Comparison of ENCODE assay signal across 1 cellular context in the genomic region with DNA sequence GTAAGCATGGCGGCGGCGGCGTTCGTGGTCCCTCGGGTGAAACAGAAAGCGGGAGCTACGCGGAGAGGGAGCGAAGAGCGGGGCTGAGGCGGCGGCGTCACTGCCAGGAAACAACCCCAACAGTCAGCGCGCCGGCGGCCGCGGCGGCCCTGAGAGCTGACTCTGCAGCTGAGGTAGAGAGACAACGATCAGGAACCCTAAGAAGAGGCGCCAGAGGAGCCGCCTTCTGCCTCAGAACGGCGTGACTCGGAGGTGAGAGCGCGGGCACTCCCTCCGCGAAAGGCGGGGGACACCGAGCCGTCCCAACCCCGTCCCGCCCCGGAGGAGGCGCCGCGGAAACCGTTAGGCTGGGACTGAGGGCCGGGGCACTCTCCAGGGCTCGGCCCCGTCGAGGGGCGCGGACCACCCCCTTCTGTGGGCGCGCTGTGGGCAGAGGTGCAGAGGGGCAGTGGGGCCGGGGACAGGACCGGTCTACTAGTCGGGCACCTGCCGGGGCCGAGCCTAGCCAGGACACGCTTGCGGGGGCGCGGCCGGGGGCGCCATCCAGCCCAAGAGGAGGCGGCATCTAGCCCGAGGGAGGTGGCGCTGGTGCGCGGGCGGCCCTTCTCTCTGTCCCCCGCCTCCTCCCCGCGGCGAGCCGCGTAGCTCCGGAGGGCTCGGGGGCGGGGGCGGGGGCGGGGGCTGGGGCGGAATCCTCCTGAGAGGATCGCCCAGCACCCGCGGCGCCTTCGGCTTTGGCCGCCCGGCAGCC.
A peak's percentile ranks its signal among the peaks of the same experiment; 100 is the strongest.
TF ChIP-seq lines count a peak whose summit lies in the region.

No MANE protein-coding gene starts in this region.

TF ChIP-seq in HepG2, 621 proteins besides CTCF, POLR2A, EP300 and RAD21 (continued from another document and continues in another):
- TF ChIP-seq, protein P1, sequence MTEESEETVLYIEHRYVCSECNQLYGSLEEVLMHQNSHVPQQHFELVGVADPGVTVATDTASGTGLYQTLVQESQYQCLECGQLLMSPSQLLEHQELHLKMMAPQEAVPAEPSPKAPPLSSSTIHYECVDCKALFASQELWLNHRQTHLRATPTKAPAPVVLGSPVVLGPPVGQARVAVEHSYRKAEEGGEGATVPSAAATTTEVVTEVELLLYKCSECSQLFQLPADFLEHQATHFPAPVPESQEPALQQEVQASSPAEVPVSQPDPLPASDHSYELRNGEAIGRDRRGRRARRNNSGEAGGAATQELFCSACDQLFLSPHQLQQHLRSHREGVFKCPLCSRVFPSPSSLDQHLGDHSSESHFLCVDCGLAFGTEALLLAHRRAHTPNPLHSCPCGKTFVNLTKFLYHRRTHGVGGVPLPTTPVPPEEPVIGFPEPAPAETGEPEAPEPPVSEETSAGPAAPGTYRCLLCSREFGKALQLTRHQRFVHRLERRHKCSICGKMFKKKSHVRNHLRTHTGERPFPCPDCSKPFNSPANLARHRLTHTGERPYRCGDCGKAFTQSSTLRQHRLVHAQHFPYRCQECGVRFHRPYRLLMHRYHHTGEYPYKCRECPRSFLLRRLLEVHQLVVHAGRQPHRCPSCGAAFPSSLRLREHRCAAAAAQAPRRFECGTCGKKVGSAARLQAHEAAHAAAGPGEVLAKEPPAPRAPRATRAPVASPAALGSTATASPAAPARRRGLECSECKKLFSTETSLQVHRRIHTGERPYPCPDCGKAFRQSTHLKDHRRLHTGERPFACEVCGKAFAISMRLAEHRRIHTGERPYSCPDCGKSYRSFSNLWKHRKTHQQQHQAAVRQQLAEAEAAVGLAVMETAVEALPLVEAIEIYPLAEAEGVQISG (CRISPR knock-in tag; IDR thresholded peaks at IDR 0.05): peak; percentile 55
- TF ChIP-seq REL (CRISPR knock-in tag; conservative IDR thresholded peaks at IDR 0.05) (no peak), JARID2 (CRISPR knock-in tag; IDR thresholded peaks at IDR 0.05; ENCODE audit: insufficient replicate concordance) (no peak), JUN (CRISPR knock-in tag; IDR thresholded peaks at IDR 0.05) (no peak), FLYWCH1 (CRISPR knock-in tag; IDR thresholded peaks at IDR 0.05) (0 out of 2 replicates have a peak, but pooled peaks have one; percentile 51), SRF (IDR thresholded peaks at IDR 0.05; ENCODE audit: low read depth, low read length) (no peak), HDAC1 (CRISPR knock-in tag; IDR thresholded peaks at IDR 0.05) (peak; percentile 58), ZNF496 (CRISPR knock-in tag; IDR thresholded peaks at IDR 0.05; ENCODE audit: insufficient replicate concordance) (no peak), ZNF251 (CRISPR knock-in tag; IDR thresholded peaks at IDR 0.05) (no peak), NR1H2 (CRISPR knock-in tag; IDR thresholded peaks at IDR 0.05; ENCODE audit: borderline replicate concordance, low read depth) (no peak), ELF1 (CRISPR knock-in tag; IDR thresholded peaks at IDR 0.05) (0 out of 2 replicates have a peak, but pooled peaks have one; percentile 35), KDM5B (CRISPR knock-in tag; IDR thresholded peaks at IDR 0.05; ENCODE audit: borderline replicate concordance) (peak; percentile 58), TCF7 (IDR thresholded peaks at IDR 0.05; ENCODE audit: low read depth) (no peak), ZFP90 (CRISPR knock-in tag; IDR thresholded peaks at IDR 0.05; ENCODE audit: borderline replicate concordance) (peak; percentile 53), GFI1 (CRISPR knock-in tag; IDR thresholded peaks at IDR 0.05; ENCODE audit: borderline replicate concordance) (peak; percentile 46; the same call in 1 of the 2 replicates), ETV5 (CRISPR knock-in tag; IDR thresholded peaks at IDR 0.05; ENCODE audit: borderline replicate concordance) (peak; percentile 17; the same call in 1 of the 2 replicates)
- TF ChIP-seq, protein P2, sequence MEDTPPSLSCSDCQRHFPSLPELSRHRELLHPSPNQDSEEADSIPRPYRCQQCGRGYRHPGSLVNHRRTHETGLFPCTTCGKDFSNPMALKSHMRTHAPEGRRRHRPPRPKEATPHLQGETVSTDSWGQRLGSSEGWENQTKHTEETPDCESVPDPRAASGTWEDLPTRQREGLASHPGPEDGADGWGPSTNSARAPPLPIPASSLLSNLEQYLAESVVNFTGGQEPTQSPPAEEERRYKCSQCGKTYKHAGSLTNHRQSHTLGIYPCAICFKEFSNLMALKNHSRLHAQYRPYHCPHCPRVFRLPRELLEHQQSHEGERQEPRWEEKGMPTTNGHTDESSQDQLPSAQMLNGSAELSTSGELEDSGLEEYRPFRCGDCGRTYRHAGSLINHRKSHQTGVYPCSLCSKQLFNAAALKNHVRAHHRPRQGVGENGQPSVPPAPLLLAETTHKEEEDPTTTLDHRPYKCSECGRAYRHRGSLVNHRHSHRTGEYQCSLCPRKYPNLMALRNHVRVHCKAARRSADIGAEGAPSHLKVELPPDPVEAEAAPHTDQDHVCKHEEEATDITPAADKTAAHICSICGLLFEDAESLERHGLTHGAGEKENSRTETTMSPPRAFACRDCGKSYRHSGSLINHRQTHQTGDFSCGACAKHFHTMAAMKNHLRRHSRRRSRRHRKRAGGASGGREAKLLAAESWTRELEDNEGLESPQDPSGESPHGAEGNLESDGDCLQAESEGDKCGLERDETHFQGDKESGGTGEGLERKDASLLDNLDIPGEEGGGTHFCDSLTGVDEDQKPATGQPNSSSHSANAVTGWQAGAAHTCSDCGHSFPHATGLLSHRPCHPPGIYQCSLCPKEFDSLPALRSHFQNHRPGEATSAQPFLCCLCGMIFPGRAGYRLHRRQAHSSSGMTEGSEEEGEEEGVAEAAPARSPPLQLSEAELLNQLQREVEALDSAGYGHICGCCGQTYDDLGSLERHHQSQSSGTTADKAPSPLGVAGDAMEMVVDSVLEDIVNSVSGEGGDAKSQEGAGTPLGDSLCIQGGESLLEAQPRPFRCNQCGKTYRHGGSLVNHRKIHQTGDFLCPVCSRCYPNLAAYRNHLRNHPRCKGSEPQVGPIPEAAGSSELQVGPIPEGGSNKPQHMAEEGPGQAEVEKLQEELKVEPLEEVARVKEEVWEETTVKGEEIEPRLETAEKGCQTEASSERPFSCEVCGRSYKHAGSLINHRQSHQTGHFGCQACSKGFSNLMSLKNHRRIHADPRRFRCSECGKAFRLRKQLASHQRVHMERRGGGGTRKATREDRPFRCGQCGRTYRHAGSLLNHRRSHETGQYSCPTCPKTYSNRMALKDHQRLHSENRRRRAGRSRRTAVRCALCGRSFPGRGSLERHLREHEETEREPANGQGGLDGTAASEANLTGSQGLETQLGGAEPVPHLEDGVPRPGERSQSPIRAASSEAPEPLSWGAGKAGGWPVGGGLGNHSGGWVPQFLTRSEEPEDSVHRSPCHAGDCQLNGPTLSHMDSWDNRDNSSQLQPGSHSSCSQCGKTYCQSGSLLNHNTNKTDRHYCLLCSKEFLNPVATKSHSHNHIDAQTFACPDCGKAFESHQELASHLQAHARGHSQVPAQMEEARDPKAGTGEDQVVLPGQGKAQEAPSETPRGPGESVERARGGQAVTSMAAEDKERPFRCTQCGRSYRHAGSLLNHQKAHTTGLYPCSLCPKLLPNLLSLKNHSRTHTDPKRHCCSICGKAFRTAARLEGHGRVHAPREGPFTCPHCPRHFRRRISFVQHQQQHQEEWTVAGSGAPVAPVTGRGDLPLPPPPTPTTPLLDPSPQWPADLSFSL (CRISPR knock-in tag; IDR thresholded peaks at IDR 0.05): no peak
- TF ChIP-seq, protein P3, sequence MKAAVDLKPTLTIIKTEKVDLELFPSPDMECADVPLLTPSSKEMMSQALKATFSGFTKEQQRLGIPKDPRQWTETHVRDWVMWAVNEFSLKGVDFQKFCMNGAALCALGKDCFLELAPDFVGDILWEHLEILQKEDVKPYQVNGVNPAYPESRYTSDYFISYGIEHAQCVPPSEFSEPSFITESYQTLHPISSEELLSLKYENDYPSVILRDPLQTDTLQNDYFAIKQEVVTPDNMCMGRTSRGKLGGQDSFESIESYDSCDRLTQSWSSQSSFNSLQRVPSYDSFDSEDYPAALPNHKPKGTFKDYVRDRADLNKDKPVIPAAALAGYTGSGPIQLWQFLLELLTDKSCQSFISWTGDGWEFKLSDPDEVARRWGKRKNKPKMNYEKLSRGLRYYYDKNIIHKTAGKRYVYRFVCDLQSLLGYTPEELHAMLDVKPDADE (CRISPR knock-in tag; IDR thresholded peaks at IDR 0.05): no peak
- TF ChIP-seq, protein P4, sequence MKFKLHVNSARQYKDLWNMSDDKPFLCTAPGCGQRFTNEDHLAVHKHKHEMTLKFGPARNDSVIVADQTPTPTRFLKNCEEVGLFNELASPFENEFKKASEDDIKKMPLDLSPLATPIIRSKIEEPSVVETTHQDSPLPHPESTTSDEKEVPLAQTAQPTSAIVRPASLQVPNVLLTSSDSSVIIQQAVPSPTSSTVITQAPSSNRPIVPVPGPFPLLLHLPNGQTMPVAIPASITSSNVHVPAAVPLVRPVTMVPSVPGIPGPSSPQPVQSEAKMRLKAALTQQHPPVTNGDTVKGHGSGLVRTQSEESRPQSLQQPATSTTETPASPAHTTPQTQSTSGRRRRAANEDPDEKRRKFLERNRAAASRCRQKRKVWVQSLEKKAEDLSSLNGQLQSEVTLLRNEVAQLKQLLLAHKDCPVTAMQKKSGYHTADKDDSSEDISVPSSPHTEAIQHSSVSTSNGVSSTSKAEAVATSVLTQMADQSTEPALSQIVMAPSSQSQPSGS (CRISPR knock-in tag; IDR thresholded peaks at IDR 0.05): no peak
- TF ChIP-seq, protein P5, sequence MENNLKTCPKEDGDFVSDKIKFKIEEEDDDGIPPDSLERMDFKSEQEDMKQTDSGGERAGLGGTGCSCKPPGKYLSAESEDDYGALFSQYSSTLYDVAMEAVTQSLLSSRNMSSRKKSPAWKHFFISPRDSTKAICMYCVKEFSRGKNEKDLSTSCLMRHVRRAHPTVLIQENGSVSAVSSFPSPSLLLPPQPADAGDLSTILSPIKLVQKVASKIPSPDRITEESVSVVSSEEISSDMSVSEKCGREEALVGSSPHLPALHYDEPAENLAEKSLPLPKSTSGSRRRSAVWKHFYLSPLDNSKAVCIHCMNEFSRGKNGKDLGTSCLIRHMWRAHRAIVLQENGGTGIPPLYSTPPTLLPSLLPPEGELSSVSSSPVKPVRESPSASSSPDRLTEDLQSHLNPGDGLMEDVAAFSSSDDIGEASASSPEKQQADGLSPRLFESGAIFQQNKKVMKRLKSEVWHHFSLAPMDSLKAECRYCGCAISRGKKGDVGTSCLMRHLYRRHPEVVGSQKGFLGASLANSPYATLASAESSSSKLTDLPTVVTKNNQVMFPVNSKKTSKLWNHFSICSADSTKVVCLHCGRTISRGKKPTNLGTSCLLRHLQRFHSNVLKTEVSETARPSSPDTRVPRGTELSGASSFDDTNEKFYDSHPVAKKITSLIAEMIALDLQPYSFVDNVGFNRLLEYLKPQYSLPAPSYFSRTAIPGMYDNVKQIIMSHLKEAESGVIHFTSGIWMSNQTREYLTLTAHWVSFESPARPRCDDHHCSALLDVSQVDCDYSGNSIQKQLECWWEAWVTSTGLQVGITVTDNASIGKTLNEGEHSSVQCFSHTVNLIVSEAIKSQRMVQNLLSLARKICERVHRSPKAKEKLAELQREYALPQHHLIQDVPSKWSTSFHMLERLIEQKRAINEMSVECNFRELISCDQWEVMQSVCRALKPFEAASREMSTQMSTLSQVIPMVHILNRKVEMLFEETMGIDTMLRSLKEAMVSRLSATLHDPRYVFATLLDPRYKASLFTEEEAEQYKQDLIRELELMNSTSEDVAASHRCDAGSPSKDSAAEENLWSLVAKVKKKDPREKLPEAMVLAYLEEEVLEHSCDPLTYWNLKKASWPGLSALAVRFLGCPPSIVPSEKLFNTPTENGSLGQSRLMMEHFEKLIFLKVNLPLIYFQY (CRISPR knock-in tag; IDR thresholded peaks at IDR 0.05; ENCODE audit: borderline replicate concordance): 0 out of 2 replicates have a peak, but pooled peaks have one; percentile 10
- TF ChIP-seq, protein P6, sequence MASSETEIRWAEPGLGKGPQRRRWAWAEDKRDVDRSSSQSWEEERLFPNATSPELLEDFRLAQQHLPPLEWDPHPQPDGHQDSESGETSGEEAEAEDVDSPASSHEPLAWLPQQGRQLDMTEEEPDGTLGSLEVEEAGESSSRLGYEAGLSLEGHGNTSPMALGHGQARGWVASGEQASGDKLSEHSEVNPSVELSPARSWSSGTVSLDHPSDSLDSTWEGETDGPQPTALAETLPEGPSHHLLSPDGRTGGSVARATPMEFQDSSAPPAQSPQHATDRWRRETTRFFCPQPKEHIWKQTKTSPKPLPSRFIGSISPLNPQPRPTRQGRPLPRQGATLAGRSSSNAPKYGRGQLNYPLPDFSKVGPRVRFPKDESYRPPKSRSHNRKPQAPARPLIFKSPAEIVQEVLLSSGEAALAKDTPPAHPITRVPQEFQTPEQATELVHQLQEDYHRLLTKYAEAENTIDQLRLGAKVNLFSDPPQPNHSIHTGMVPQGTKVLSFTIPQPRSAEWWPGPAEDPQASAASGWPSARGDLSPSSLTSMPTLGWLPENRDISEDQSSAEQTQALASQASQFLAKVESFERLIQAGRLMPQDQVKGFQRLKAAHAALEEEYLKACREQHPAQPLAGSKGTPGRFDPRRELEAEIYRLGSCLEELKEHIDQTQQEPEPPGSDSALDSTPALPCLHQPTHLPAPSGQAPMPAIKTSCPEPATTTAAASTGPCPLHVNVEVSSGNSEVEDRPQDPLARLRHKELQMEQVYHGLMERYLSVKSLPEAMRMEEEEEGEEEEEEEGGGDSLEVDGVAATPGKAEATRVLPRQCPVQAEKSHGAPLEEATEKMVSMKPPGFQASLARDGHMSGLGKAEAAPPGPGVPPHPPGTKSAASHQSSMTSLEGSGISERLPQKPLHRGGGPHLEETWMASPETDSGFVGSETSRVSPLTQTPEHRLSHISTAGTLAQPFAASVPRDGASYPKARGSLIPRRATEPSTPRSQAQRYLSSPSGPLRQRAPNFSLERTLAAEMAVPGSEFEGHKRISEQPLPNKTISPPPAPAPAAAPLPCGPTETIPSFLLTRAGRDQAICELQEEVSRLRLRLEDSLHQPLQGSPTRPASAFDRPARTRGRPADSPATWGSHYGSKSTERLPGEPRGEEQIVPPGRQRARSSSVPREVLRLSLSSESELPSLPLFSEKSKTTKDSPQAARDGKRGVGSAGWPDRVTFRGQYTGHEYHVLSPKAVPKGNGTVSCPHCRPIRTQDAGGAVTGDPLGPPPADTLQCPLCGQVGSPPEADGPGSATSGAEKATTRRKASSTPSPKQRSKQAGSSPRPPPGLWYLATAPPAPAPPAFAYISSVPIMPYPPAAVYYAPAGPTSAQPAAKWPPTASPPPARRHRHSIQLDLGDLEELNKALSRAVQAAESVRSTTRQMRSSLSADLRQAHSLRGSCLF (CRISPR knock-in tag; IDR thresholded peaks at IDR 0.05; ENCODE audit: borderline replicate concordance): 0 out of 2 replicates have a peak, but pooled peaks have one; percentile 43
- TF ChIP-seq, protein P7, sequence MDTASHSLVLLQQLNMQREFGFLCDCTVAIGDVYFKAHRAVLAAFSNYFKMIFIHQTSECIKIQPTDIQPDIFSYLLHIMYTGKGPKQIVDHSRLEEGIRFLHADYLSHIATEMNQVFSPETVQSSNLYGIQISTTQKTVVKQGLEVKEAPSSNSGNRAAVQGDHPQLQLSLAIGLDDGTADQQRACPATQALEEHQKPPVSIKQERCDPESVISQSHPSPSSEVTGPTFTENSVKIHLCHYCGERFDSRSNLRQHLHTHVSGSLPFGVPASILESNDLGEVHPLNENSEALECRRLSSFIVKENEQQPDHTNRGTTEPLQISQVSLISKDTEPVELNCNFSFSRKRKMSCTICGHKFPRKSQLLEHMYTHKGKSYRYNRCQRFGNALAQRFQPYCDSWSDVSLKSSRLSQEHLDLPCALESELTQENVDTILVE (CRISPR knock-in tag; IDR thresholded peaks at IDR 0.05): peak; percentile 27; the same call in 1 of the 2 replicates
